Comparison of ENCODE assay signal across 16 cellular contexts in the genomic region with DNA sequence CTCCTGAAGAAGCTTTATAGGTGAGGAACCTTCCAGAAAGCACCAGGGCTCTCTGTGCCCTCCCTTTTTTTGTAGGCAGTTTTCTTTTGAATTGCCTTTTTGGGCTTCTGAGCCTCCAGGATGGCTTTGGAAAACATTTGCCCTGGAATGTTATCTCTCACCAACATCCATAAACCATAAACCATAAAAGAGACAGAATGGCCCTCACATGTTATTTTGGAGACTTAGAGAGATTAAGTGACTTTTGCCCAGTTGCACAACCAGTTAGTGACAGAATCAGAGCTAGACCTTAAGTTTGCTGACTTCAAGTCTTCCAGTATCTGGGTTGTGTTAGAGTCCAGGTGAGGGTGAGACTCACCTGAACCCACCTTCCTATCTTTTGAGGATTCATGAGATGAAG.
"Had no signal": no experiment of that assay in that cellular context is flagged by ENCODE, and none has a peak within 500 bp of the region (broad histone marks: within the 10 kb centered on the region; RNA-seq: fewer than 3 reads in every experiment).

No MANE protein-coding gene starts in this region.

- H3K4me3 ChIP-seq: coronary artery, heart left ventricle, neural progenitor cell, pancreas, skin epidermis, suprapubic skin, tibial artery, upper lobe of right lung, vagina had no signal

- H3K36me3 ChIP-seq: heart left ventricle, neural progenitor cell, pancreas, suprapubic skin, upper lobe of right lung, vagina had no signal

- H3K36me3 Mint-ChIP-seq: natural killer cell had no signal

- ATAC-seq: natural killer cell; sciatic nerve; stimulated activated naive CD8-positive, alpha-beta T cell treated with anti-CD3 and anti-CD28 coated beads, Interleukin-15, Interleukin-2, amounts not matched to agents 100 U/mL and 50 U/mL, for 24 hours; upper lobe of right lung had no signal

- DNase-seq: effector CD4-positive, alpha-beta T cell; kidney glomerular epithelial cell; natural killer cell; stimulated activated CD4-positive, alpha-beta T cell treated with anti-CD3 and anti-CD28 coated beads, Interleukin-12 subunit alpha, Interleukin-12 subunit beta, amount 100 ng/mL, for 4 hours; stimulated activated naive CD8-positive, alpha-beta T cell treated with anti-CD3 and anti-CD28 coated beads, Interleukin-15, Interleukin-2, amounts not matched to agents 100 U/mL and 50 U/mL, for 24 hours; upper lobe of right lung had no signal

- H3K27me3 ChIP-seq: heart left ventricle, pancreas, suprapubic skin, tibial artery, upper lobe of right lung, vagina had no signal

- H3K4me3 Mint-ChIP-seq: natural killer cell, neural progenitor cell had no signal

- H3K27me3 Mint-ChIP-seq: progenitor cell of endocrine pancreas had no signal

- H3K27ac Mint-ChIP-seq: natural killer cell, neural progenitor cell, progenitor cell of endocrine pancreas had no signal

- H3K9me3 Mint-ChIP-seq: natural killer cell had no signal

- H3K4me1 ChIP-seq: neural progenitor cell, pancreas, suprapubic skin, tibial artery, upper lobe of right lung, vagina had no signal

- H3K9ac ChIP-seq: neural progenitor cell had no signal

- H3K9me3 ChIP-seq: heart left ventricle, pancreas, suprapubic skin, tibial artery, upper lobe of right lung, vagina had no signal

- H3K27ac ChIP-seq: coronary artery, heart left ventricle, neural progenitor cell, pancreas, skin epidermis, suprapubic skin, tibial artery, upper lobe of right lung, vagina had no signal
